38 cellular contexts compared by ENCODE assay signal in genomic region chr10:84185526-84186175, GRCh38. TPM values are rescaled to one million over a fixed set of nuclear protein-coding genes. Genes with fewer than 3 reads are reported as not detected.
"Had no signal": no experiment of that assay in that cellular context is flagged by ENCODE, and none has a peak within 500 bp of the region (broad histone marks: within the 10 kb centered on the region; RNA-seq: fewer than 3 reads in every experiment).

No MANE protein-coding gene starts in this region.

- ATAC-seq: body of pancreas; gastroesophageal sphincter; lower lobe of right lung; naive thymus-derived CD8-positive, alpha-beta T cell; right lobe of liver; stimulated activated effector memory CD8-positive, alpha-beta T cell treated with anti-CD3 and anti-CD28 coated beads, Interleukin-12 subunit alpha, Interleukin-12 subunit beta, amount 100 ng/mL, for 72 hours had no signal

- H3K4me1 ChIP-seq: adrenal gland, body of pancreas, gastroesophageal sphincter, lower lobe of right lung, right lobe of liver, stomach, thyroid gland, upper lobe of left lung had no signal

- H3K36me3 Mint-ChIP-seq: activated CD4-positive, alpha-beta memory T cell treated with anti-CD3 and anti-CD28 coated beads for 36 hours; activated naive CD8-positive, alpha-beta T cell; immature natural killer cell; naive thymus-derived CD8-positive, alpha-beta T cell; stimulated activated effector memory CD8-positive, alpha-beta T cell treated with anti-CD3 and anti-CD28 coated beads, Interleukin-12 subunit alpha, Interleukin-12 subunit beta, amount 100 ng/mL, for 72 hours had no signal

- H3K4me3 Mint-ChIP-seq: activated CD4-positive, alpha-beta memory T cell treated with anti-CD3 and anti-CD28 coated beads for 36 hours; activated CD4-positive, alpha-beta T cell treated with anti-CD3 and anti-CD28 coated beads, Interleukin-2, amount 10 ng/mL, durations not matched to agents 24 days and 14 days; activated naive CD8-positive, alpha-beta T cell; immature natural killer cell; naive thymus-derived CD8-positive, alpha-beta T cell; neural crest cell; stimulated activated effector memory CD8-positive, alpha-beta T cell treated with anti-CD3 and anti-CD28 coated beads, Interleukin-12 subunit alpha, Interleukin-12 subunit beta, amount 100 ng/mL, for 72 hours; T-helper 1 cell treated with Interleukin-12 subunit alpha and Interleukin-12 subunit beta and Interleukin-4 antibody, amounts not matched to agents 30 μg/mL and 1 μg/mL, for 36 hours had no signal

- H3K4me3 ChIP-seq: adrenal gland, body of pancreas, colonic mucosa, dorsolateral prefrontal cortex, gastroesophageal sphincter, lower lobe of right lung, right lobe of liver, stomach, thyroid gland, upper lobe of left lung had no signal

- H3K27ac ChIP-seq: adrenal gland, body of pancreas, colonic mucosa, dorsolateral prefrontal cortex, gastroesophageal sphincter, lower lobe of right lung, right lobe of liver, stomach, thyroid gland, upper lobe of left lung had no signal

- H3K27me3 Mint-ChIP-seq: activated CD4-positive, alpha-beta memory T cell treated with anti-CD3 and anti-CD28 coated beads for 36 hours; activated CD4-positive, alpha-beta T cell treated with anti-CD3 and anti-CD28 coated beads, Interleukin-2, amount 10 ng/mL, durations not matched to agents 24 days and 14 days; activated naive CD8-positive, alpha-beta T cell; naive thymus-derived CD8-positive, alpha-beta T cell had no signal

- H3K4me1 Mint-ChIP-seq: neural crest cell had no signal

- DNase-seq: activated CD4-positive, alpha-beta memory T cell treated with anti-CD3 and anti-CD28 coated beads for 36 hours; activated CD4-positive, alpha-beta T cell treated with anti-CD3 and anti-CD28 coated beads, Interleukin-2, amount 10 ng/mL, durations not matched to agents 24 days and 14 days; activated CD4-positive, CD25-positive, alpha-beta regulatory T cell treated with anti-CD3 and anti-CD28 coated beads, Interleukin-2, amount 50 U/mL, for 72 hours; activated CD8-positive, alpha-beta memory T cell treated with anti-CD3 and anti-CD28 coated beads, Interleukin-2, amount 50 U/mL, for 4 hours; activated T-cell treated with anti-CD3 and anti-CD28 coated beads, Interleukin-2, amount 50 U/mL, for 1 hour; adrenal gland; aorta; body of pancreas; cerebellar nuclear complex; colonic mucosa; effector memory CD4-positive, alpha-beta T cell; erythroblast; hypothalamus; immature natural killer cell; lower lobe of right lung; mesenchymal stem cell; naive thymus-derived CD8-positive, alpha-beta T cell; right lobe of liver; stimulated activated CD4-positive, alpha-beta T cell treated with anti-CD3 and anti-CD28 coated beads, Interleukin-12 subunit alpha, Interleukin-12 subunit beta, amount 100 ng/mL, for 4 hours; stimulated activated CD4-positive, alpha-beta T cell treated with anti-CD3 and anti-CD28 coated beads, Interleukin-4, amount 100 ng/mL, for 1 hour; stomach; SW 1271; T-helper 9 cell; thyroid gland; upper lobe of left lung had no signal

- H3K9me3 Mint-ChIP-seq: activated CD4-positive, alpha-beta memory T cell treated with anti-CD3 and anti-CD28 coated beads for 36 hours; activated CD4-positive, alpha-beta T cell treated with anti-CD3 and anti-CD28 coated beads, Interleukin-2, amount 10 ng/mL, durations not matched to agents 24 days and 14 days; immature natural killer cell; naive thymus-derived CD8-positive, alpha-beta T cell; neural crest cell; stimulated activated effector memory CD8-positive, alpha-beta T cell treated with anti-CD3 and anti-CD28 coated beads, Interleukin-12 subunit alpha, Interleukin-12 subunit beta, amount 100 ng/mL, for 72 hours; T-helper 1 cell treated with Interleukin-12 subunit alpha and Interleukin-12 subunit beta and Interleukin-4 antibody, amounts not matched to agents 30 μg/mL and 1 μg/mL, for 36 hours had no signal

- H3K9me3 ChIP-seq: adrenal gland, body of pancreas, colonic mucosa, gastroesophageal sphincter, lower lobe of right lung, right lobe of liver, stomach, thyroid gland, upper lobe of left lung had no signal

- H3K27me3 ChIP-seq: adrenal gland, body of pancreas, colonic mucosa, right lobe of liver, thyroid gland, upper lobe of left lung had no signal

- H3K27ac Mint-ChIP-seq: activated CD4-positive, alpha-beta memory T cell treated with anti-CD3 and anti-CD28 coated beads for 36 hours; activated CD4-positive, alpha-beta T cell treated with anti-CD3 and anti-CD28 coated beads, Interleukin-2, amount 10 ng/mL, durations not matched to agents 24 days and 14 days; activated naive CD8-positive, alpha-beta T cell; T-helper 1 cell treated with Interleukin-12 subunit alpha and Interleukin-12 subunit beta and Interleukin-4 antibody, amounts not matched to agents 30 μg/mL and 1 μg/mL, for 36 hours had no signal

- H3K36me3 ChIP-seq: adrenal gland, colonic mucosa, gastroesophageal sphincter, lower lobe of right lung, right lobe of liver, stomach, thyroid gland, upper lobe of left lung had no signal

RNA-seq across cellular contexts. Expression of gene CDHR1, which starts 8.7 kb away (rescaled TPM):
- total RNA-seq: fibroblast of lung had no signal

RNA-seq across cellular contexts. Expression of gene GPR15LG, which starts 12.1 kb away (rescaled TPM):
- total RNA-seq: activated CD4-positive, alpha-beta memory T cell treated with anti-CD3 and anti-CD28 coated beads for 36 hours; activated CD4-positive, alpha-beta T cell treated with anti-CD3 and anti-CD28 coated beads, Interleukin-2, amount 10 ng/mL, durations not matched to agents 24 days and 14 days; activated CD8-positive, alpha-beta memory T cell treated with anti-CD3 and anti-CD28 coated beads for 36 hours; aorta; body of pancreas; dorsolateral prefrontal cortex; fibroblast of lung; fibroblast of villous mesenchyme; kidney epithelial cell; lower lobe of right lung; naive thymus-derived CD8-positive, alpha-beta T cell; neural crest cell; osteoblast; posterior vena cava; right lobe of liver; skeletal muscle tissue; thyroid gland had no signal

RNA-seq across cellular contexts. Expression of gene LRIT2, which starts 39.7 kb away (rescaled TPM):
- total RNA-seq: activated CD4-positive, alpha-beta memory T cell treated with anti-CD3 and anti-CD28 coated beads for 36 hours; activated CD4-positive, alpha-beta T cell treated with anti-CD3 and anti-CD28 coated beads, Interleukin-2, amount 10 ng/mL, durations not matched to agents 24 days and 14 days; activated CD8-positive, alpha-beta memory T cell treated with anti-CD3 and anti-CD28 coated beads for 36 hours; adrenal gland; aorta; body of pancreas; colonic mucosa; fibroblast of lung; fibroblast of villous mesenchyme; gastroesophageal sphincter; kidney epithelial cell; lower lobe of right lung; naive thymus-derived CD8-positive, alpha-beta T cell; neural crest cell; osteoblast; posterior vena cava; right lobe of liver; skeletal muscle tissue; stomach; thyroid gland; upper lobe of left lung had no signal

RNA-seq across cellular contexts. Expression of gene LRIT1, which starts 55.7 kb away (rescaled TPM):
- total RNA-seq: activated CD4-positive, alpha-beta memory T cell treated with anti-CD3 and anti-CD28 coated beads for 36 hours; activated CD4-positive, alpha-beta T cell treated with anti-CD3 and anti-CD28 coated beads, Interleukin-2, amount 10 ng/mL, durations not matched to agents 24 days and 14 days; activated CD8-positive, alpha-beta memory T cell treated with anti-CD3 and anti-CD28 coated beads for 36 hours; adrenal gland; aorta; body of pancreas; colonic mucosa; fibroblast of lung; fibroblast of villous mesenchyme; kidney epithelial cell; lower lobe of right lung; naive thymus-derived CD8-positive, alpha-beta T cell; neural crest cell; osteoblast; posterior vena cava; right lobe of liver; skeletal muscle tissue; stomach; thyroid gland; upper lobe of left lung had no signal
